Comparison of ENCODE assay signal across 8 cellular contexts in genomic region chr16:27203429-27204231, GRCh38. TPM values are rescaled to one million over a fixed set of nuclear protein-coding genes. Genes with fewer than 3 reads are reported as not detected.
DNase-seq lines count a peak whose midpoint lies in the region; ATAC-seq and TF ChIP-seq lines count a peak whose summit lies in the region.

Gene KDM8, plus strand, starts transcription at chr16:27203526. Its CDS starts 6,598 bp downstream, at chr16:27210124.

- H3K9me2 ChIP-seq in PC-9 (ENCODE audit: insufficient read depth) = no peaks in the 10 kb centered on the region

- H3K4me3 ChIP-seq in Jurkat, Clone E6-1 (ENCODE audit: low read length) = peak within 1 kb of the TSS; percentile 95
- H3K4me3 ChIP-seq in PC-9 = peak within 1 kb of the TSS; percentile 70
- peak within 1 kb of the TSS; percentile 69 to 77 for H3K4me3 ChIP-seq in esophagus (ENCODE audit: low read depth in 1 of 2, low read length in 2 of 2)
- peak within 1 kb of the TSS; percentile 78 for H3K4me3 ChIP-seq in mucosa of stomach (ENCODE audit: low read length)

- WGBS in esophagus, 2 donors = 0% methylated on average over 68 to 69 of the region's 69 CpGs

- H3K27me3 ChIP-seq in PC-9 (ENCODE audit: insufficient read depth, low read depth) = no peaks in the 10 kb centered on the region
- H3K27me3 ChIP-seq in esophagus (ENCODE audit: control insufficient read depth in 1 of 2, insufficient read depth in 2 of 2, low read length in 2 of 2) = no peaks in the 10 kb centered on the region
- H3K27me3 ChIP-seq in mucosa of stomach (ENCODE audit: control insufficient read depth, insufficient read depth, low read length) = no peaks in the 10 kb centered on the region

- H3K36me3 Mint-ChIP-seq in activated T-cell treated with anti-CD3 and anti-CD28 coated beads, Interleukin-2, amount 50 U/mL, for 24 hours (ENCODE audit: low read depth) = peaks cover 17% of the 10 kb centered on the region

- H3K4me1 Mint-ChIP-seq in activated T-cell treated with anti-CD3 and anti-CD28 coated beads, Interleukin-2, amount 50 U/mL, for 24 hours (ENCODE audit: low read depth) = peaks cover 59% of the 10 kb centered on the region

- H3K4me1 ChIP-seq in PC-9 (replicated peaks; ENCODE audit: insufficient read depth) = peaks cover 15% of the 10 kb centered on the region
- H3K4me1 ChIP-seq in esophagus (ENCODE audit: control insufficient read depth in 2 of 2, insufficient read depth in 2 of 2, low read length in 1 of 2) = peaks cover 4% of the 10 kb centered on the region in 2 donors
- peaks cover 13% of the 10 kb centered on the region for H3K4me1 ChIP-seq in mucosa of stomach (ENCODE audit: control insufficient read depth, insufficient read depth, low read length)

- H3F3A ChIP-seq in PC-9 (ENCODE audit: insufficient read depth, low read depth) = peaks cover 8% of the 10 kb centered on the region; the same call in 1 of the 2 replicates

- H3K27me3 Mint-ChIP-seq in activated T-cell treated with anti-CD3 and anti-CD28 coated beads, Interleukin-2, amount 50 U/mL, for 24 hours = no peaks in the 10 kb centered on the region

- peak within 1 kb of the TSS; percentile 83 for H3K9ac ChIP-seq in mucosa of stomach (ENCODE audit: low read length)

- H4K20me1 ChIP-seq in PC-9 (ENCODE audit: insufficient read depth) = no peaks in the 10 kb centered on the region

- H3K9me3 ChIP-seq in PC-9 (ENCODE audit: insufficient read depth, low read depth) (no peaks in the 10 kb centered on the region), esophagus (ENCODE audit: control insufficient read depth in 2 of 2, insufficient read depth in 1 of 2, low read depth in 1 of 2, low read length in 1 of 2) (no peaks in the 10 kb centered on the region), mucosa of stomach (ENCODE audit: control insufficient read depth, low read length) (no peaks in the 10 kb centered on the region)

- peak; percentile 99 for DNase-seq in DMS153 (lab: John Stamatoyannopoulos, UW)
- DNase-seq in Jurkat, Clone E6-1 (ENCODE audit: low read depth, low spot score) = peak; percentile 99
- peak; percentile 99 to 100 for DNase-seq in PC-9
- peak; percentile 99 for DNase-seq in activated T-cell treated with anti-CD3 and anti-CD28 coated beads, Interleukin-2, amount 50 U/mL, for 24 hours
- peak; percentile 99 for DNase-seq in stimulated activated CD8-positive, alpha-beta memory T cell treated with anti-CD3 and anti-CD28 coated beads, Interleukin-7, amount 100 ng/mL, for 1 hour (ENCODE audit: low read depth in 2 of 2)

- H2AFZ ChIP-seq in PC-9 = peak within 1 kb of the TSS; percentile 87

- intact Hi-C loops in PC-9 (cut with micrococcal nuclease; ENCODE audit: unreplicated experiment) = no loop called here

- peak within 1 kb of the TSS; percentile 74 for H3K4me2 ChIP-seq in PC-9

- CTCF ChIA-PET in PC-9 (lab: Charles Lee) = interaction anchor here (0.6 to 0.8 kb wide), 2 partner anchors 24 to 1978 kb away, joined by 4 read pairs; no protein-coding TSS in a partner anchor

- H3K36me3 ChIP-seq in PC-9 (ENCODE audit: low read depth) = no peaks in the 10 kb centered on the region
- no peaks in the 10 kb centered on the region for H3K36me3 ChIP-seq in esophagus (ENCODE audit: control insufficient read depth in 2 of 2, insufficient read depth in 2 of 2, low read length in 1 of 2)
- H3K36me3 ChIP-seq in mucosa of stomach (ENCODE audit: control insufficient read depth, insufficient read depth, low read length) = no peaks in the 10 kb centered on the region

- BruUV-seq in PC-9 (replicated peaks; lab: Mats Ljungman, UMichigan) = no TSS peak

- H3K27ac ChIP-seq in PC-9 (peak within 1 kb of the TSS; percentile 78), esophagus (ENCODE audit: low read depth in 2 of 2, low read length in 1 of 2) (peak within 1 kb of the TSS; percentile 99)

- peak within 1 kb of the TSS; percentile 97 for H3K4me3 Mint-ChIP-seq in activated T-cell treated with anti-CD3 and anti-CD28 coated beads, Interleukin-2, amount 50 U/mL, for 24 hours

- H3K9me3 Mint-ChIP-seq in activated T-cell treated with anti-CD3 and anti-CD28 coated beads, Interleukin-2, amount 50 U/mL, for 24 hours = peaks cover 4% of the 10 kb centered on the region

- peak; percentile 71 for ATAC-seq in GM21619 (IDR thresholded peaks at IDR 0.05; ENCODE audit: unreplicated experiment)

- POLR2A ChIA-PET in PC-9 (lab: Charles Lee; ENCODE audit: unreplicated experiment) = interaction anchor here (0.6 to 1.0 kb wide), 9 partner anchors 30 to 346 kb away, joined by 3 to 13 read pairs (median 4); partner anchors contain the start of genes GTF3C1 and KATNIP

- H3K79me2 ChIP-seq in PC-9 (ENCODE audit: low read depth) = peaks cover 8% of the 10 kb centered on the region; the same call in 1 of the 2 replicates

- TF ChIP-seq CTCF in PC-9 (conservative IDR thresholded peaks at IDR 0.05) = no peak

- H3K27ac Mint-ChIP-seq in activated T-cell treated with anti-CD3 and anti-CD28 coated beads, Interleukin-2, amount 50 U/mL, for 24 hours = peak within 1 kb of the TSS; percentile 100

RNA-seq across cellular contexts. Expression of gene KDM8, which starts in this region (rescaled TPM):
- 7.9 TPM for polyA plus RNA-seq in Jurkat, Clone E6-1 (2012; ENCODE audit: insufficient read depth, insufficient read length)
- total RNA-seq in PC-9 (2021) = 5.1 and 7.2 TPM in 2 replicates
- polyA plus RNA-seq in esophagus = 1 to 10 TPM; 2.6 to 3.7 TPM

Comparison
In these comparisons a context has a peak if more than half of its experiments do, and no peak if none do; other contexts are left out.
1. Peak in every context shown above with its lines: DNase-seq, ATAC-seq, H3K4me3 ChIP-seq and H3K27ac ChIP-seq.